Comparison of ENCODE assay signal across 1 cellular context in the genomic region with DNA sequence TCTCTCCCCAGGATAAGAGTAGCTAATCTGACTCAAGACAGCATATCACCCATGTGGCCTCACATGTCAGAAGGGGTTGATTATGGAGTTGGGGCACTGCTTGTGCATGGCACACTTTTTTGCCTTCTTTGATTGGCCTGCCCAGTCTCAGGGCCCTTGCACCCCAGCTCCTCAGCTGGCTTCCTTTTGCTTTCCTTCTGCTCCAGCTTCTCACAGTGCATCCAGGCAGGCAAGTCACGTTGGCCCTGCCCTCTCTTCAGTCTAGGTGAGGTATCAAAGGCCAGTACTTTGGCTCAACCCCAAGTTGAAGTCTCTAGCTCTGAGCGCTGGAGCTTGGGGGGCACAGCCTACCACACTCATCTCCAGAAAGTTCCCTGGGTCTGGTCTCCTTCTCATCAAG.
TF ChIP-seq lines count a peak whose summit lies in the region.

No MANE protein-coding gene starts in this region.

TF ChIP-seq in K562, 482 proteins besides CTCF, POLR2A, EP300 and RAD21:
- TF ChIP-seq ZNF184 (CRISPR knock-in tag; IDR thresholded peaks at IDR 0.05), result no peak
- no peak for TF ChIP-seq NR1H2 (CRISPR knock-in tag; IDR thresholded peaks at IDR 0.05)
- TF ChIP-seq, protein P1, sequence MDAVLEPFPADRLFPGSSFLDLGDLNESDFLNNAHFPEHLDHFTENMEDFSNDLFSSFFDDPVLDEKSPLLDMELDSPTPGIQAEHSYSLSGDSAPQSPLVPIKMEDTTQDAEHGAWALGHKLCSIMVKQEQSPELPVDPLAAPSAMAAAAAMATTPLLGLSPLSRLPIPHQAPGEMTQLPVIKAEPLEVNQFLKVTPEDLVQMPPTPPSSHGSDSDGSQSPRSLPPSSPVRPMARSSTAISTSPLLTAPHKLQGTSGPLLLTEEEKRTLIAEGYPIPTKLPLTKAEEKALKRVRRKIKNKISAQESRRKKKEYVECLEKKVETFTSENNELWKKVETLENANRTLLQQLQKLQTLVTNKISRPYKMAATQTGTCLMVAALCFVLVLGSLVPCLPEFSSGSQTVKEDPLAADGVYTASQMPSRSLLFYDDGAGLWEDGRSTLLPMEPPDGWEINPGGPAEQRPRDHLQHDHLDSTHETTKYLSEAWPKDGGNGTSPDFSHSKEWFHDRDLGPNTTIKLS (IDR thresholded peaks at IDR 0.05; ENCODE audit: borderline replicate concordance, low read depth), result no peak
- TF ChIP-seq NUFIP1 (IDR thresholded peaks at IDR 0.05; ENCODE audit: partially characterized antibody), result no peak
- no peak for TF ChIP-seq RBBP5 (IDR thresholded peaks at IDR 0.05; ENCODE audit: borderline replicate concordance, insufficient read depth, low read length, poor library complexity, severe bottlenecking)
- no peak for TF ChIP-seq ZBED1 (IDR thresholded peaks at IDR 0.05)
- TF ChIP-seq GABPA (tag; conservative IDR thresholded peaks at IDR 0.05; ENCODE audit: low read depth), result no peak
- TF ChIP-seq, protein P2, sequence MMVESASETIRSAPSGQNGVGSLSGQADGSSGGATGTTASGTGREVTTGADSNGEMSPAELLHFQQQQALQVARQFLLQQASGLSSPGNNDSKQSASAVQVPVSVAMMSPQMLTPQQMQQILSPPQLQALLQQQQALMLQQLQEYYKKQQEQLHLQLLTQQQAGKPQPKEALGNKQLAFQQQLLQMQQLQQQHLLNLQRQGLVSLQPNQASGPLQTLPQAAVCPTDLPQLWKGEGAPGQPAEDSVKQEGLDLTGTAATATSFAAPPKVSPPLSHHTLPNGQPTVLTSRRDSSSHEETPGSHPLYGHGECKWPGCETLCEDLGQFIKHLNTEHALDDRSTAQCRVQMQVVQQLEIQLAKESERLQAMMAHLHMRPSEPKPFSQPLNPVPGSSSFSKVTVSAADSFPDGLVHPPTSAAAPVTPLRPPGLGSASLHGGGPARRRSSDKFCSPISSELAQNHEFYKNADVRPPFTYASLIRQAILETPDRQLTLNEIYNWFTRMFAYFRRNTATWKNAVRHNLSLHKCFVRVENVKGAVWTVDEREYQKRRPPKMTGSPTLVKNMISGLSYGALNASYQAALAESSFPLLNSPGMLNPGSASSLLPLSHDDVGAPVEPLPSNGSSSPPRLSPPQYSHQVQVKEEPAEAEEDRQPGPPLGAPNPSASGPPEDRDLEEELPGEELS (CRISPR knock-in tag; IDR thresholded peaks at IDR 0.05; ENCODE audit: borderline replicate concordance), result no peak
- TF ChIP-seq, protein P3, sequence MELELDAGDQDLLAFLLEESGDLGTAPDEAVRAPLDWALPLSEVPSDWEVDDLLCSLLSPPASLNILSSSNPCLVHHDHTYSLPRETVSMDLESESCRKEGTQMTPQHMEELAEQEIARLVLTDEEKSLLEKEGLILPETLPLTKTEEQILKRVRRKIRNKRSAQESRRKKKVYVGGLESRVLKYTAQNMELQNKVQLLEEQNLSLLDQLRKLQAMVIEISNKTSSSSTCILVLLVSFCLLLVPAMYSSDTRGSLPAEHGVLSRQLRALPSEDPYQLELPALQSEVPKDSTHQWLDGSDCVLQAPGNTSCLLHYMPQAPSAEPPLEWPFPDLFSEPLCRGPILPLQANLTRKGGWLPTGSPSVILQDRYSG (tag; conservative IDR thresholded peaks at IDR 0.05; ENCODE audit: low read depth), result no peak
- no peak for TF ChIP-seq TOE1 (IDR thresholded peaks at IDR 0.05; ENCODE audit: borderline replicate concordance)
- TF ChIP-seq TOE1 (CRISPR knock-in tag; IDR thresholded peaks at IDR 0.05; ENCODE audit: borderline replicate concordance, low read depth), result no peak
- TF ChIP-seq GTF2F1 (IDR thresholded peaks at IDR 0.05; ENCODE audit: low read depth, low read length), result no peak
- no peak for TF ChIP-seq MCM5 (IDR thresholded peaks at IDR 0.05; ENCODE audit: low read depth)
- TF ChIP-seq ZNF780A (CRISPR knock-in tag; IDR thresholded peaks at IDR 0.05), result no peak
- TF ChIP-seq ZNF79 (CRISPR knock-in tag; IDR thresholded peaks at IDR 0.05; ENCODE audit: low read depth), result no peak
- no peak for TF ChIP-seq TRIM25 (IDR thresholded peaks at IDR 0.05; ENCODE audit: borderline replicate concordance)
- TF ChIP-seq ESRRA (IDR thresholded peaks at IDR 0.05; ENCODE audit: borderline replicate concordance, low read depth), result no peak
- TF ChIP-seq ZNF766 (CRISPR knock-in tag; conservative IDR thresholded peaks at IDR 0.05), result no peak
TF ChIP-seq in K562: peak in this region for 0.
